ENCODE assay signal across 12 cellular contexts in the genomic region with DNA sequence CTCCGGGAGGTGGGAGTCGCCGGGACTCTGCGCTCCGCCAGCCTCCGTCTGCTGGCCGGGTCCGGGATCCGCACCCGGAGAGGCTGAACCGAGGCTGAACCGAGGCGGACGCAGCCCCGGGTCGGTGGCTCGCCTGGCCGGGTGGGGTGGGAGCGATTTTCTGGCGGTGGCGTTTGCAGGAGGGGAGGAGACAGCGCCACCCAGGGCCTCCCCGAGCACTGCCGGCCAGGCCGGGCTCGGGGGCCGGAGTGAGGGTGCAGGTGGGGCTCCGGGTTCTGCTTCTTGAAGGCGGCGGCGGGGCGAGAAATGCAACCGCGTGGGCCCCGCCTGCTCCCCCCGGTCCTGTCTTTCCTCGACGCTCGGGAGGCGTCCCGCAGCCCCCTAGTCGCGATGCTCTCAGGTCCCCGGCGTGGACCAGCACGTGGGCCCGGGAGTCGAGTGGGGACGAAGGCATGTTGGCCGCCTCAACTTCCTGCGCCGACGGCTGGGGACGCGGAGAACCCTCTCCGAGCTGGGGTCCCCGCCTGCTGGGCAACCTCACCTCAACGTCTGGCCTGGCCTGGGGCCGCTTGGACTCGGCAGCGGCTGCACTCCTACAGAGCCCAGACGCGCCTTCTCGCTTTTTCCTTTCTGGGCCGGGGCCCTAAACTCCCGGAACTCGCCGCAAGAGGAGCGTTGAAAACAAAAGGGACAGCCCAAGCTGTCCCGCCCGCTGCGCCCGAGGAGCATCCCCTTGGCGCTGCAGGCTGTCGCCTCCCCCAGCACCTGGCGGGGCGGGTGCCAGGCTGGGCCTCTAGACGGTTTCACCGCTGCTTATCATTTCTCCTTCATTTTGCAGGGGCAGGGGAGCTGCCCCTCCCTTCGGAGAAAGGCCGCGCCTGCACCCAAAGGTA. TPM values are rescaled to one million over a fixed set of nuclear protein-coding genes. Genes with fewer than 3 reads are reported as not detected.
DNase-seq lines count a peak whose midpoint lies in the region; ATAC-seq and TF ChIP-seq lines count a peak whose summit lies in the region.
"Had no signal": no experiment of that assay in that cellular context is flagged by ENCODE, and none has a peak within 500 bp of the region (broad histone marks: within the 10 kb centered on the region; RNA-seq: fewer than 3 reads in every experiment).

No MANE protein-coding gene starts in this region.

- peaks cover 59% of the 10 kb centered on the region for H3K4me1 Mint-ChIP-seq in GM23338
- H3K4me1 Mint-ChIP-seq in central memory CD8-positive, alpha-beta T cell: peaks cover 13% of the 10 kb centered on the region

- H3K27me3 ChIP-seq in BJ (ENCODE audit: control insufficient read depth, insufficient read depth, low read length): peaks cover 32% of the 10 kb centered on the region
- H3K27me3 ChIP-seq in GM23338 (ENCODE audit: insufficient read depth): peaks cover 96% of the 10 kb centered on the region

- peaks cover 96% of the 10 kb centered on the region for H3K27me3 Mint-ChIP-seq in GM23338 (ENCODE audit: insufficient read depth, low read depth, poor library complexity)
- H3K27me3 Mint-ChIP-seq in central memory CD8-positive, alpha-beta T cell: peaks cover 93% of the 10 kb centered on the region

- intact Hi-C loops in mucosa of descending colon (cut with DNase I, micrococcal nuclease): no loop called here

- H3K9me3 Mint-ChIP-seq in GM23338: no peaks in the 10 kb centered on the region; the same call in 2 of the 3 replicates
- H3K9me3 Mint-ChIP-seq in central memory CD8-positive, alpha-beta T cell: no peaks in the 10 kb centered on the region

- 0 out of 2 replicates have a peak, but pooled peaks cover 6% of the 10 kb centered on the region for H3F3A ChIP-seq in GM23338 (replicated peaks; ENCODE audit: low read depth)

- peaks cover 5% of the 10 kb centered on the region; the same call in 1 of the 2 replicates for H4K20me1 ChIP-seq in GM23338 (replicated peaks; ENCODE audit: insufficient read depth)

- no peak overlapping the region for H3K27ac Mint-ChIP-seq in GM23338
- H3K27ac Mint-ChIP-seq in central memory CD8-positive, alpha-beta T cell (ENCODE audit: low read depth): no peak overlapping the region

- peak overlapping the region; percentile 78 for H3K4me2 ChIP-seq in GM23338

- DNase-seq in BJ (ENCODE audit: low read depth) (no peak), GM23338 (ENCODE audit: low spot score) (peak; percentile 81), mucosa of descending colon (no peak), SHP77 treated with DMSO at 0.1 percent for 48 hours (lab: John Stamatoyannopoulos, UW) (no peak), NCI-H1105 treated with DMSO at 0.1 percent for 48 hours (lab: John Stamatoyannopoulos, UW) (no peak)
- DNase-seq in central memory CD8-positive, alpha-beta T cell (ENCODE audit: low spot score in 2 of 2): no peak
- DNase-seq in activated CD4-positive, alpha-beta T cell treated with anti-CD3 and anti-CD28 coated beads, Interleukin-2, amount 50 U/mL, for 4 hours: no peak
- DNase-seq: GF-D8, NCI-H1417 treated with DMSO at 0.1 percent for 48 hours had no signal

- POLR2A ChIA-PET in BJ (lab: Charles Lee): no interaction called here

- H3K4me3 ChIP-seq in BJ (ENCODE audit: low read depth, low read length) (peak overlapping the region; percentile 12; the same call in 1 of the 2 replicates), GM23338 (peak overlapping the region; percentile 54), mucosa of descending colon (no peak overlapping the region)
- H3K4me3 ChIP-seq: SJSA1 had no signal

- no peaks in the 10 kb centered on the region for H3K36me3 Mint-ChIP-seq in GM23338 (ENCODE audit: low read depth)
- peaks cover 9% of the 10 kb centered on the region for H3K36me3 Mint-ChIP-seq in central memory CD8-positive, alpha-beta T cell (ENCODE audit: insufficient read depth)

- H3K27ac ChIP-seq in GM23338 (ENCODE audit: low read depth): no peak overlapping the region
- H3K27ac ChIP-seq: SJSA1 had no signal

- H3K36me3 ChIP-seq in BJ (ENCODE audit: control insufficient read depth, insufficient read depth, low read length) (no peaks in the 10 kb centered on the region), GM23338 (ENCODE audit: insufficient read depth) (no peaks in the 10 kb centered on the region), mucosa of descending colon (ENCODE audit: low read depth) (no peaks in the 10 kb centered on the region)
- H3K36me3 ChIP-seq: SJSA1 had no signal

- CTCF ChIA-PET in BJ (lab: Yijun Ruan, JAX): interaction anchor here (1.0 to 26.5 kb wide), 4 partner anchors 12 to 481 kb away, joined by 3 to 736 read pairs (median 5); no protein-coding TSS in a partner anchor

- no peaks in the 10 kb centered on the region for H3K79me2 ChIP-seq in GM23338 (replicated peaks; ENCODE audit: insufficient read depth)

- H3K4me3 Mint-ChIP-seq in GM23338: peak overlapping the region; percentile 57
- H3K4me3 Mint-ChIP-seq in central memory CD8-positive, alpha-beta T cell: peak overlapping the region; percentile 16

- H3K4me1 ChIP-seq in GM23338 (ENCODE audit: insufficient read depth): peaks cover 50% of the 10 kb centered on the region
- H3K4me1 ChIP-seq in mucosa of descending colon (ENCODE audit: low read depth): peaks cover 30% of the 10 kb centered on the region

- no peaks in the 10 kb centered on the region for H3K9me3 ChIP-seq in mucosa of descending colon
- H3K9me3 ChIP-seq: SJSA1 had no signal

- H2AFZ ChIP-seq in GM23338: no peak overlapping the region; the same call in 1 of the 2 replicates

- H3K9me2 ChIP-seq in GM23338 (ENCODE audit: insufficient read depth): no peaks in the 10 kb centered on the region

- ATAC-seq in GM23338 (peak; percentile 61), mucosa of descending colon (peak; percentile 20), GM19455 (IDR thresholded peaks at IDR 0.05; ENCODE audit: unreplicated experiment) (no peak)
- no peak for ATAC-seq in central memory CD8-positive, alpha-beta T cell (replicated peaks; ENCODE audit: extremely low read depth, poor library complexity, severe bottlenecking)

- peak; percentile 30; the same call in 1 of the 2 replicates for TF ChIP-seq CTCF in BJ (IDR thresholded peaks at IDR 0.05; ENCODE audit: insufficient read depth, low read depth, low read length)
- peak; percentile 24 to 41; a peak in 2 of 4 replicates for TF ChIP-seq CTCF in GM23338 (conservative IDR thresholded peaks at IDR 0.05; ENCODE audit: low read depth in 2 of 2)
- no peak for TF ChIP-seq CTCF in mucosa of descending colon (IDR thresholded peaks at IDR 0.05)

TF ChIP-seq in GM23338, 12 proteins besides CTCF, POLR2A, EP300 and RAD21:
- TF ChIP-seq EZH2 (IDR thresholded peaks at IDR 0.05; ENCODE audit: low read depth, unreplicated experiment): peak; percentile 79
- no peak for TF ChIP-seq ZNF331 (CRISPR knock-in tag; IDR thresholded peaks at IDR 0.05; ENCODE audit: low read depth)
- TF ChIP-seq, protein P1, sequence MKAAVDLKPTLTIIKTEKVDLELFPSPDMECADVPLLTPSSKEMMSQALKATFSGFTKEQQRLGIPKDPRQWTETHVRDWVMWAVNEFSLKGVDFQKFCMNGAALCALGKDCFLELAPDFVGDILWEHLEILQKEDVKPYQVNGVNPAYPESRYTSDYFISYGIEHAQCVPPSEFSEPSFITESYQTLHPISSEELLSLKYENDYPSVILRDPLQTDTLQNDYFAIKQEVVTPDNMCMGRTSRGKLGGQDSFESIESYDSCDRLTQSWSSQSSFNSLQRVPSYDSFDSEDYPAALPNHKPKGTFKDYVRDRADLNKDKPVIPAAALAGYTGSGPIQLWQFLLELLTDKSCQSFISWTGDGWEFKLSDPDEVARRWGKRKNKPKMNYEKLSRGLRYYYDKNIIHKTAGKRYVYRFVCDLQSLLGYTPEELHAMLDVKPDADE (IDR thresholded peaks at IDR 0.05): no peak

RNA-seq across cellular contexts. Expression of a gene that starts 25.2 kb away (rescaled TPM):
- 0.22 and 0.23 TPM in 2 replicates for polyA plus RNA-seq in BJ (2011; rRNA removed)
- polyA minus RNA-seq in BJ (2011; rRNA and poly(A)+ RNA removed): 0.19 TPM in 1 of 2 replicates, not detected in the other
- not detected in 2 replicates for total RNA-seq in GM23338 (2014; rRNA removed; shearing (Covaris generic))
- not detected in 2 replicates for polyA plus RNA-seq in GM23338 (2016; fragmentation: Nextera tagmentation; extraction: Ambion mirVana)
- not detected for total RNA-seq in mucosa of descending colon
- total RNA-seq: SJSA1, skeletal muscle tissue had no signal

RNA-seq across cellular contexts. Expression of a gene that starts 34.0 kb away (rescaled TPM):
- not detected in 2 replicates for polyA plus RNA-seq in BJ (2011; rRNA removed)
- not detected in 2 replicates for polyA minus RNA-seq in BJ (2011; rRNA and poly(A)+ RNA removed)
- not detected in 2 replicates for total RNA-seq in GM23338 (2014; rRNA removed; shearing (Covaris generic))
- polyA plus RNA-seq in GM23338 (2016; fragmentation: Nextera tagmentation; extraction: Ambion mirVana): not detected in 2 replicates
- total RNA-seq in mucosa of descending colon: not detected
- total RNA-seq: SJSA1, skeletal muscle tissue had no signal

Comparison
In these comparisons a context has a peak if more than half of its experiments do, and no peak if none do; other contexts are left out.
1. ATAC-seq: peak in GM23338 (single experiment) and mucosa of descending colon (single experiment); none in central memory CD8-positive, alpha-beta T cell (single experiment) and GM19455 (single experiment).